Comparison of ENCODE assay signal across 23 cellular contexts in the genomic region with DNA sequence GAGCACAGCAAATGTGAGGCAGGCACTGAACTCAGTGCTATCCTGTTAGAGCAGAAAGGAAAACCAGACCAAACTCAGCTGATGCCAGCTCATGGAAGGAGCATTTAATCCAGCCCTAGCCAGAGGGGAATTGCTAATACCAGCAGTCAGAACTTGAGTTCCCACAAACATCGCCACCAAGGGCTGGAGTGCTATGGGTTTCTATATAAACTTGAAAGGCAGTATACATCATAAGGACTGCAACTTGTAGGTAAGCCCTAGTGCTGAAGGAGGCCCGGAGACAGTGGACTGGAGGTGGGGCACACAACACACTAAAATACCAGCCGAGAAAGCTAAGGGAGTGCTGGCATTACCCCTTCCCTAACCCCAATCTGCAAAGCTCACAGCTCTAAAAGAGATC.
"Had no signal": no experiment of that assay in that cellular context is flagged by ENCODE, and none has a peak within 500 bp of the region (broad histone marks: within the 10 kb centered on the region; RNA-seq: fewer than 3 reads in every experiment).

No MANE protein-coding gene starts in this region.

- H3K27me3 Mint-ChIP-seq: memory B cell; naive B cell; natural killer cell treated with Interleukin-12 subunit alpha and Interleukin-12 subunit beta and Interleukin-15 and Interleukin-18, amount 100 ng/mL, for 72 hours; progenitor cell of endocrine pancreas; stimulated activated memory B cell treated with anti-CD40 and anti-IgM and Interleukin-4, amounts not matched to agents 10 μg/mL and 1 μg/mL and 100 μg/mL, for 72 hours; stimulated activated naive CD8-positive, alpha-beta T cell treated with anti-CD3 and anti-CD28 coated beads, Interleukin-15, amount 100 ng/mL, for 72 hours; type B pancreatic cell had no signal

- H3K27me3 ChIP-seq: ovary, right atrium auricular region, right lobe of liver, tibial nerve, uterus had no signal

- H3K4me1 ChIP-seq: left ventricle myocardium inferior, right atrium auricular region, right lobe of liver, tibial nerve, uterus had no signal

- ATAC-seq: natural killer cell treated with Interleukin-12 subunit alpha and Interleukin-12 subunit beta and Interleukin-15 and Interleukin-18, amount 100 ng/mL, for 72 hours; right lobe of liver; stimulated activated memory B cell treated with anti-CD40 and anti-IgM and Interleukin-4, amounts not matched to agents 10 μg/mL and 1 μg/mL and 100 μg/mL, for 72 hours; stimulated activated naive CD8-positive, alpha-beta T cell treated with anti-CD3 and anti-CD28 coated beads, Interleukin-15, amount 100 ng/mL, for 72 hours had no signal

- H3K9me3 Mint-ChIP-seq: memory B cell; stimulated activated memory B cell treated with anti-CD40 and anti-IgM and Interleukin-4, amounts not matched to agents 10 μg/mL and 1 μg/mL and 100 μg/mL, for 72 hours; stimulated activated naive CD8-positive, alpha-beta T cell treated with anti-CD3 and anti-CD28 coated beads, Interleukin-15, amount 100 ng/mL, for 72 hours; type B pancreatic cell had no signal

- H3K4me3 ChIP-seq: left ventricle myocardium inferior, lung, ovary, right atrium auricular region, right lobe of liver, smooth muscle cell, tibial nerve, uterus had no signal

- H3K36me3 Mint-ChIP-seq: memory B cell; mesothelial cell of epicardium; naive B cell; natural killer cell treated with Interleukin-12 subunit alpha and Interleukin-12 subunit beta and Interleukin-15 and Interleukin-18, amount 100 ng/mL, for 72 hours; stimulated activated memory B cell treated with anti-CD40 and anti-IgM and Interleukin-4, amounts not matched to agents 10 μg/mL and 1 μg/mL and 100 μg/mL, for 72 hours; type B pancreatic cell had no signal

- H3K4me2 ChIP-seq: smooth muscle cell had no signal

- H3K4me1 Mint-ChIP-seq: memory B cell; mesothelial cell of epicardium; naive B cell; stimulated activated memory B cell treated with anti-CD40 and anti-IgM and Interleukin-4, amounts not matched to agents 10 μg/mL and 1 μg/mL and 100 μg/mL, for 72 hours; stimulated activated naive CD8-positive, alpha-beta T cell treated with anti-CD3 and anti-CD28 coated beads, Interleukin-15, amount 100 ng/mL, for 72 hours had no signal

- H3K9me3 ChIP-seq: ovary, tibial nerve, uterus had no signal

- H3K27ac Mint-ChIP-seq: memory B cell; mesothelial cell of epicardium; naive B cell; natural killer cell treated with Interleukin-12 subunit alpha and Interleukin-12 subunit beta and Interleukin-15 and Interleukin-18, amount 100 ng/mL, for 72 hours; progenitor cell of endocrine pancreas; stimulated activated memory B cell treated with anti-CD40 and anti-IgM and Interleukin-4, amounts not matched to agents 10 μg/mL and 1 μg/mL and 100 μg/mL, for 72 hours; stimulated activated naive CD8-positive, alpha-beta T cell treated with anti-CD3 and anti-CD28 coated beads, Interleukin-15, amount 100 ng/mL, for 72 hours; type B pancreatic cell had no signal

- DNase-seq: hippocampal formation; left ventricle myocardium inferior; naive B cell; ovary; right lobe of liver; stimulated activated CD4-positive, alpha-beta T cell treated with anti-CD3 and anti-CD28 coated beads, Interleukin-1b, Interleukin-23, amount 100 ng/mL, for 48 hours; stimulated activated CD4-positive, alpha-beta T cell treated with anti-CD3 and anti-CD28 coated beads, Interleukin-2, amount 100 ng/mL, for 48 hours; stimulated activated CD4-positive, alpha-beta T cell treated with anti-CD3 and anti-CD28 coated beads, Interleukin-4, amount 100 ng/mL, for 4 hours; stimulated activated CD8-positive, alpha-beta memory T cell treated with anti-CD3 and anti-CD28 coated beads, Interleukin-4, amount 100 ng/mL, for 48 hours; stimulated activated naive CD4-positive, alpha-beta T cell treated with Interleukin-2 at 50 U/mL for 16 hours; stimulated activated naive CD8-positive, alpha-beta T cell treated with anti-CD3 and anti-CD28 coated beads, Interleukin-15, amount 100 ng/mL, for 72 hours; substantia nigra; uterus had no signal

- H3K27ac ChIP-seq: left ventricle myocardium inferior, ovary, right atrium auricular region, right lobe of liver, tibial nerve, uterus had no signal

- H3K4me3 Mint-ChIP-seq: memory B cell; mesothelial cell of epicardium; natural killer cell treated with Interleukin-12 subunit alpha and Interleukin-12 subunit beta and Interleukin-15 and Interleukin-18, amount 100 ng/mL, for 72 hours; stimulated activated memory B cell treated with anti-CD40 and anti-IgM and Interleukin-4, amounts not matched to agents 10 μg/mL and 1 μg/mL and 100 μg/mL, for 72 hours; stimulated activated naive CD8-positive, alpha-beta T cell treated with anti-CD3 and anti-CD28 coated beads, Interleukin-15, amount 100 ng/mL, for 72 hours; type B pancreatic cell had no signal

- H3K36me3 ChIP-seq: left ventricle myocardium inferior, ovary, right atrium auricular region, right lobe of liver, tibial nerve, uterus had no signal
